In genomic region chr12:25051583-25052190, GRCh38 we compare ENCODE assay signal across 1 cellular context.
TF ChIP-seq lines count a peak whose summit lies in the region.

No MANE protein-coding gene starts in this region.

TF ChIP-seq in GM12878, 131 proteins besides CTCF, POLR2A, EP300 and RAD21 (continued from another document and continues in another):
- TF ChIP-seq ZNF592 (IDR thresholded peaks at IDR 0.05) (no peak), GATAD2B (conservative IDR thresholded peaks at IDR 0.05; ENCODE audit: low read depth) (no peak), STAT3 (IDR thresholded peaks at IDR 0.05; ENCODE audit: low read depth, low read length) (no peak), ZBED1 (IDR thresholded peaks at IDR 0.05; ENCODE audit: borderline replicate concordance) (0 out of 2 replicates have a peak, but pooled peaks have one; percentile 4), NR2C2 (IDR thresholded peaks at IDR 0.05; ENCODE audit: borderline replicate concordance, control insufficient read depth, insufficient read length, low read depth) (no peak), CREM (IDR thresholded peaks at IDR 0.05; ENCODE audit: low read depth) (peak; percentile 39; the same call in 1 of the 2 replicates), REST (IDR thresholded peaks at IDR 0.05; ENCODE audit: low read depth, low read length) (no peak), PAX8 (IDR thresholded peaks at IDR 0.05) (no peak), BMI1 (IDR thresholded peaks at IDR 0.05; ENCODE audit: borderline replicate concordance) (no peak; the same call in 1 of the 2 replicates), IKZF1 (conservative IDR thresholded peaks at IDR 0.05) (no peak), PAX5 (IDR thresholded peaks at IDR 0.05; ENCODE audit: borderline replicate concordance, low read depth, low read length) (no peak), PML (IDR thresholded peaks at IDR 0.05; ENCODE audit: low read length) (no peak), SMAD5 (IDR thresholded peaks at IDR 0.05; ENCODE audit: low read depth) (no peak), NFYA (IDR thresholded peaks at IDR 0.05; ENCODE audit: borderline replicate concordance, low read depth, low read length) (no peak), NR2F1 (conservative IDR thresholded peaks at IDR 0.05) (peak; percentile 76), SMC3 (IDR thresholded peaks at IDR 0.05; ENCODE audit: borderline replicate concordance, low read length) (no peak), SREBF2 (IDR thresholded peaks at IDR 0.05; ENCODE audit: low read length) (no peak), POLR2AphosphoS5 (IDR thresholded peaks at IDR 0.05; ENCODE audit: low read length) (no peak), FOXK2 (IDR thresholded peaks at IDR 0.05) (no peak), TCF3 (IDR thresholded peaks at IDR 0.05; ENCODE audit: borderline replicate concordance, insufficient read depth, low read depth, low read length) (no peak), EZH2 (IDR thresholded peaks at IDR 0.05; ENCODE audit: borderline replicate concordance, control insufficient read depth, low read depth, low read length) (no peak), TCF7 (IDR thresholded peaks at IDR 0.05; ENCODE audit: borderline replicate concordance) (no peak; the same call in 1 of the 2 replicates), STAT1 (conservative IDR thresholded peaks at IDR 0.05) (no peak), ZZZ3 (IDR thresholded peaks at IDR 0.05; ENCODE audit: control insufficient read depth, insufficient read length, low read depth) (no peak), SUZ12 (IDR thresholded peaks at IDR 0.05; ENCODE audit: unreplicated experiment) (no peak), CHD2 (IDR thresholded peaks at IDR 0.05; ENCODE audit: borderline replicate concordance, low read depth, low read length) (peak; percentile 49; the same call in 1 of the 2 replicates), TARDBP (IDR thresholded peaks at IDR 0.05; ENCODE audit: borderline replicate concordance) (no peak), RBBP5 (conservative IDR thresholded peaks at IDR 0.05) (no peak), SRF (IDR thresholded peaks at IDR 0.05; ENCODE audit: low read depth in 2 of 2, low read length in 2 of 2) (no peak), HDAC2 (IDR thresholded peaks at IDR 0.05) (no peak), ESRRA (IDR thresholded peaks at IDR 0.05; ENCODE audit: low read length) (no peak), PBX3 (IDR thresholded peaks at IDR 0.05; ENCODE audit: insufficient replicate concordance, low read depth, low read length) (peak; percentile 89), EGR1 (IDR thresholded peaks at IDR 0.05; ENCODE audit: borderline replicate concordance in 1 of 2, low read depth in 2 of 2, low read length in 2 of 2) (no peak), RAD51 (IDR thresholded peaks at IDR 0.05) (peak; percentile 83), IRF3 (IDR thresholded peaks at IDR 0.05) (no peak), DPF2 (IDR thresholded peaks at IDR 0.05) (peak; percentile 64; the same call in 1 of the 2 replicates), CEBPZ (IDR thresholded peaks at IDR 0.05; ENCODE audit: low read depth, low read length) (no peak), SMARCA5 (IDR thresholded peaks at IDR 0.05) (peak; percentile 14; the same call in 1 of the 2 replicates)
- TF ChIP-seq, protein P1, sequence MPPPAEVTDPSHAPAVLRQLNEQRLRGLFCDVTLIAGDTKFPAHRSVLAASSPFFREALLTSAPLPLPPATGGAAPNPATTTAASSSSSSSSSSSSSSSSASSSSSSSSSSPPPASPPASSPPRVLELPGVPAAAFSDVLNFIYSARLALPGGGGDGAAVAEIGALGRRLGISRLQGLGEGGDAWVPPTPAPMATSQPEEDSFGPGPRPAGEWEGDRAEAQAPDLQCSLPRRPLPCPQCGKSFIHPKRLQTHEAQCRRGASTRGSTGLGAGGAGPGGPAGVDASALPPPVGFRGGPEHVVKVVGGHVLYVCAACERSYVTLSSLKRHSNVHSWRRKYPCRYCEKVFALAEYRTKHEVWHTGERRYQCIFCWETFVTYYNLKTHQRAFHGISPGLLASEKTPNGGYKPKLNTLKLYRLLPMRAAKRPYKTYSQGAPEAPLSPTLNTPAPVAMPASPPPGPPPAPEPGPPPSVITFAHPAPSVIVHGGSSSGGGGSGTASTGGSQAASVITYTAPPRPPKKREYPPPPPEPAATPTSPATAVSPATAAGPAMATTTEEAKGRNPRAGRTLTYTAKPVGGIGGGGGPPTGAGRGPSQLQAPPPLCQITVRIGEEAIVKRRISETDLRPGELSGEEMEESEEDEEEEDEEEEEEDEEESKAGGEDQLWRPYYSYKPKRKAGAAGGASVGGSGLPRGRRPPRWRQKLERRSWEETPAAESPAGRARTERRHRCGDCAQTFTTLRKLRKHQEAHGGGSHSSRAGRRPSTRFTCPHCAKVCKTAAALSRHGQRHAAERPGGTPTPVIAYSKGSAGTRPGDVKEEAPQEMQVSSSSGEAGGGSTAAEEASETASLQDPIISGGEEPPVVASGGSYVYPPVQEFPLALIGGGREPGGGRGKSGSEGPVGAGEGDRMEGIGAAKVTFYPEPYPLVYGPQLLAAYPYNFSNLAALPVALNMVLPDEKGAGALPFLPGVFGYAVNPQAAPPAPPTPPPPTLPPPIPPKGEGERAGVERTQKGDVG (CRISPR knock-in tag; IDR thresholded peaks at IDR 0.05): no peak
- TF ChIP-seq, protein P2, sequence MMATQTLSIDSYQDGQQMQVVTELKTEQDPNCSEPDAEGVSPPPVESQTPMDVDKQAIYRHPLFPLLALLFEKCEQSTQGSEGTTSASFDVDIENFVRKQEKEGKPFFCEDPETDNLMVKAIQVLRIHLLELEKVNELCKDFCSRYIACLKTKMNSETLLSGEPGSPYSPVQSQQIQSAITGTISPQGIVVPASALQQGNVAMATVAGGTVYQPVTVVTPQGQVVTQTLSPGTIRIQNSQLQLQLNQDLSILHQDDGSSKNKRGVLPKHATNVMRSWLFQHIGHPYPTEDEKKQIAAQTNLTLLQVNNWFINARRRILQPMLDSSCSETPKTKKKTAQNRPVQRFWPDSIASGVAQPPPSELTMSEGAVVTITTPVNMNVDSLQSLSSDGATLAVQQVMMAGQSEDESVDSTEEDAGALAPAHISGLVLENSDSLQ (IDR thresholded peaks at IDR 0.05): peak; percentile 97
- TF ChIP-seq, protein P3, sequence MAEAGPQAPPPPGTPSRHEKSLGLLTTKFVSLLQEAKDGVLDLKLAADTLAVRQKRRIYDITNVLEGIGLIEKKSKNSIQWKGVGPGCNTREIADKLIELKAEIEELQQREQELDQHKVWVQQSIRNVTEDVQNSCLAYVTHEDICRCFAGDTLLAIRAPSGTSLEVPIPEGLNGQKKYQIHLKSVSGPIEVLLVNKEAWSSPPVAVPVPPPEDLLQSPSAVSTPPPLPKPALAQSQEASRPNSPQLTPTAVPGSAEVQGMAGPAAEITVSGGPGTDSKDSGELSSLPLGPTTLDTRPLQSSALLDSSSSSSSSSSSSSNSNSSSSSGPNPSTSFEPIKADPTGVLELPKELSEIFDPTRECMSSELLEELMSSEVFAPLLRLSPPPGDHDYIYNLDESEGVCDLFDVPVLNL (IDR thresholded peaks at IDR 0.05; ENCODE audit: low read depth, low read length): peak; percentile 65
- TF ChIP-seq, protein P4, sequence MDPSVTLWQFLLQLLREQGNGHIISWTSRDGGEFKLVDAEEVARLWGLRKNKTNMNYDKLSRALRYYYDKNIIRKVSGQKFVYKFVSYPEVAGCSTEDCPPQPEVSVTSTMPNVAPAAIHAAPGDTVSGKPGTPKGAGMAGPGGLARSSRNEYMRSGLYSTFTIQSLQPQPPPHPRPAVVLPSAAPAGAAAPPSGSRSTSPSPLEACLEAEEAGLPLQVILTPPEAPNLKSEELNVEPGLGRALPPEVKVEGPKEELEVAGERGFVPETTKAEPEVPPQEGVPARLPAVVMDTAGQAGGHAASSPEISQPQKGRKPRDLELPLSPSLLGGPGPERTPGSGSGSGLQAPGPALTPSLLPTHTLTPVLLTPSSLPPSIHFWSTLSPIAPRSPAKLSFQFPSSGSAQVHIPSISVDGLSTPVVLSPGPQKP (IDR thresholded peaks at IDR 0.05; ENCODE audit: low read depth, low read length): no peak
